17 cellular contexts compared by ENCODE assay signal in the genomic region with DNA sequence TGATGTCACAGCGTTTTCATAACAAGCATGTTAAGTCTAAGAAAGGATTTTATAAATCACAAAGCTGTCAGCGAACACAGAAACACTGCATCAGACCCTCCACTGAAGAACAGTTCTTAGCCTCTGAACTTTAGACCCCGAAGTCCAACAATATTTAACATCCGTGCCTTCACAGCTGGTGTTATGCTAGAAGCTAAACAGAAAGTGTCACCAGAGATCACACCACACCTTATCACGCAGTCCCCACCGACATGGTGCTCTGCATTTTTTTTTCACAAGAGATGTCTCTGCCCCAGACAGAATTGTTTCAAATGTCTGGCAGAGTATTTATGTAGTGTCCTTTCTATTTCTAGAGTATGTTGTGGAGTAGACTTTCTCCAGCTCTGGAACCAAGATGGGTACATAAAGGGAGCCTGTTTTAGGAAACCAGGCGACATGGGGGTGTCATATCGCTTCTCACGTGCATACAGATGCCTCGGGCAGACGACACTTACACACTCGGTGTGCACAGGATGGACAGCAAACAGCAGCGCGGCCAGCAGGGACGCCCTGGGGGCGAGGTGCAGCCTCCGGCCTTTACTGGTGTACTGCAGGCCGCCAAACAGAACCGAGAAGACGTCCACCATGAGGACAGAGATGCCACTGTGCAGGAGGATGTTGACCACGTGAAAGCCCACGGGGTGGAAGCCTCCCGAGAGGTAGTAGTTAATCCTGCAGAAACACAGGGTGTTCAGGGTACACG. TPM values are rescaled to one million over a fixed set of nuclear protein-coding genes. Genes with fewer than 3 reads are reported as not detected.
DNase-seq lines count a peak whose midpoint lies in the region; ATAC-seq and TF ChIP-seq lines count a peak whose summit lies in the region.
"Had no signal": no experiment of that assay in that cellular context is flagged by ENCODE, and none has a peak within 500 bp of the region (broad histone marks: within the 10 kb centered on the region; RNA-seq: fewer than 3 reads in every experiment).

No MANE protein-coding gene starts in this region.

- H3K4me3 Mint-ChIP-seq in activated T-cell treated with anti-CD3 and anti-CD28 coated beads, Interleukin-2, amount 50 U/mL, for 72 hours = no peak overlapping the region
- H3K4me3 Mint-ChIP-seq in activated T-cell treated with anti-CD3 and anti-CD28 coated beads, Interleukin-2, amount 50 U/mL, for 4 hours = no peak overlapping the region
- H3K4me3 Mint-ChIP-seq in natural killer cell treated with Interleukin-12 subunit alpha and Interleukin-12 subunit beta and Interleukin-15 and Interleukin-18, amount 100 ng/mL, for 72 hours = peak overlapping the region; percentile 62
- H3K4me3 Mint-ChIP-seq in activated T-helper 17 cell treated with anti-CD3 and anti-CD28 coated beads, Interleukin-2, amount 50 U/mL, for 72 hours = no peak overlapping the region
- H3K4me3 Mint-ChIP-seq: B cell, CD14-positive monocyte had no signal

- intact Hi-C loops in dorsolateral prefrontal cortex (cut with DNase I) = no loop called here

- peaks cover 1 to 15% of the 10 kb centered on the region in 2 donors for H3K36me3 Mint-ChIP-seq in activated T-cell treated with anti-CD3 and anti-CD28 coated beads, Interleukin-2, amount 50 U/mL, for 72 hours (ENCODE audit: insufficient read depth in 2 of 2)
- H3K36me3 Mint-ChIP-seq in activated T-cell treated with anti-CD3 and anti-CD28 coated beads, Interleukin-2, amount 50 U/mL, for 4 hours (ENCODE audit: insufficient read depth) = peaks cover 37% of the 10 kb centered on the region
- H3K36me3 Mint-ChIP-seq in natural killer cell treated with Interleukin-12 subunit alpha and Interleukin-12 subunit beta and Interleukin-15 and Interleukin-18, amount 100 ng/mL, for 72 hours = peaks cover 25% of the 10 kb centered on the region
- peaks cover 90% of the 10 kb centered on the region for H3K36me3 Mint-ChIP-seq in activated T-helper 17 cell treated with anti-CD3 and anti-CD28 coated beads, Interleukin-2, amount 50 U/mL, for 72 hours (ENCODE audit: low read depth)

- no peaks in the 10 kb centered on the region for H3K27me3 Mint-ChIP-seq in activated T-cell treated with anti-CD3 and anti-CD28 coated beads, Interleukin-2, amount 50 U/mL, for 72 hours (ENCODE audit: low read depth)
- H3K27me3 Mint-ChIP-seq in activated T-cell treated with anti-CD3 and anti-CD28 coated beads, Interleukin-2, amount 50 U/mL, for 4 hours (ENCODE audit: low read depth) = no peaks in the 10 kb centered on the region
- H3K27me3 Mint-ChIP-seq in natural killer cell treated with Interleukin-12 subunit alpha and Interleukin-12 subunit beta and Interleukin-15 and Interleukin-18, amount 100 ng/mL, for 72 hours = no peaks in the 10 kb centered on the region
- no peaks in the 10 kb centered on the region for H3K27me3 Mint-ChIP-seq in activated T-helper 17 cell treated with anti-CD3 and anti-CD28 coated beads, Interleukin-2, amount 50 U/mL, for 72 hours
- H3K27me3 Mint-ChIP-seq: B cell had no signal

- H3K27ac ChIP-seq in dorsolateral prefrontal cortex = peak overlapping the region in 56 of 59 donors; percentile 15 to 100 (median 96)
- H3K27ac ChIP-seq: Peyer's patch had no signal

- no peaks in the 10 kb centered on the region for H3K9me3 Mint-ChIP-seq in activated T-cell treated with anti-CD3 and anti-CD28 coated beads, Interleukin-2, amount 50 U/mL, for 72 hours
- H3K9me3 Mint-ChIP-seq in activated T-cell treated with anti-CD3 and anti-CD28 coated beads, Interleukin-2, amount 50 U/mL, for 4 hours = no peaks in the 10 kb centered on the region
- no peaks in the 10 kb centered on the region for H3K9me3 Mint-ChIP-seq in natural killer cell treated with Interleukin-12 subunit alpha and Interleukin-12 subunit beta and Interleukin-15 and Interleukin-18, amount 100 ng/mL, for 72 hours
- no peaks in the 10 kb centered on the region for H3K9me3 Mint-ChIP-seq in activated T-helper 17 cell treated with anti-CD3 and anti-CD28 coated beads, Interleukin-2, amount 50 U/mL, for 72 hours
- H3K9me3 Mint-ChIP-seq: CD14-positive monocyte had no signal

- no peak overlapping the region for H3K4me3 ChIP-seq in dorsolateral prefrontal cortex
- H3K4me3 ChIP-seq: Peyer's patch had no signal

- no peaks in the 10 kb centered on the region for H3K27me3 ChIP-seq in dorsolateral prefrontal cortex
- H3K27me3 ChIP-seq: Peyer's patch had no signal

- no peak for DNase-seq in activated T-cell treated with anti-CD3 and anti-CD28 coated beads, Interleukin-2, amount 50 U/mL, for 72 hours
- no peak for DNase-seq in activated T-cell treated with anti-CD3 and anti-CD28 coated beads, Interleukin-2, amount 50 U/mL, for 4 hours
- DNase-seq in dorsolateral prefrontal cortex (no peak), SKM-1 treated with dmso at 0.1 percent for 144 hours (lab: John Stamatoyannopoulos, UW; ENCODE audit: unreplicated experiment) (no peak)
- no peak for DNase-seq in natural killer cell treated with Interleukin-12 subunit alpha and Interleukin-12 subunit beta and Interleukin-15 and Interleukin-18, amount 100 ng/mL, for 72 hours (ENCODE audit: low spot score)
- DNase-seq: Kasumi-1, NCI-H1417, NCI-H1694 treated with DMSO at 0.1 percent for 48 hours, NCI-H2081 treated with DMSO at 0.1 percent for 48 hours, NCI-H2171 treated with DMSO at 0.1 percent for 48 hours, NCI-H446, NCI-H526, Peyer's patch had no signal

- no peak for ATAC-seq in activated T-cell treated with anti-CD3 and anti-CD28 coated beads, Interleukin-2, amount 50 U/mL, for 72 hours (replicated peaks in 1 of 2)
- no peak for ATAC-seq in activated T-cell treated with anti-CD3 and anti-CD28 coated beads, Interleukin-2, amount 50 U/mL, for 4 hours
- no peak for ATAC-seq in natural killer cell treated with Interleukin-12 subunit alpha and Interleukin-12 subunit beta and Interleukin-15 and Interleukin-18, amount 100 ng/mL, for 72 hours
- ATAC-seq in activated T-helper 17 cell treated with anti-CD3 and anti-CD28 coated beads, Interleukin-2, amount 50 U/mL, for 72 hours (replicated peaks) = no peak
- ATAC-seq in HG03432 (IDR thresholded peaks at IDR 0.05; ENCODE audit: unreplicated experiment) = no peak

- peak overlapping the region; percentile 33 for H3K27ac Mint-ChIP-seq in activated T-cell treated with anti-CD3 and anti-CD28 coated beads, Interleukin-2, amount 50 U/mL, for 72 hours
- peak overlapping the region in 1 of 2 donors; percentile 26 for H3K27ac Mint-ChIP-seq in natural killer cell treated with Interleukin-12 subunit alpha and Interleukin-12 subunit beta and Interleukin-15 and Interleukin-18, amount 100 ng/mL, for 72 hours
- H3K27ac Mint-ChIP-seq in activated T-helper 17 cell treated with anti-CD3 and anti-CD28 coated beads, Interleukin-2, amount 50 U/mL, for 72 hours = no peak overlapping the region
- H3K27ac Mint-ChIP-seq: B cell, CD14-positive monocyte had no signal

- TF ChIP-seq CTCF in dorsolateral prefrontal cortex (IDR thresholded peaks at IDR 0.05 in 54 of 56, conservative IDR thresholded peaks at IDR 0.05 in 2 of 56; ENCODE audit: low read depth in 1 of 56, partially characterized antibody in 56 of 56) = no peak

- H3K4me1 Mint-ChIP-seq in activated T-cell treated with anti-CD3 and anti-CD28 coated beads, Interleukin-2, amount 50 U/mL, for 72 hours (ENCODE audit: low read depth) = peaks cover 9% of the 10 kb centered on the region
- H3K4me1 Mint-ChIP-seq in activated T-cell treated with anti-CD3 and anti-CD28 coated beads, Interleukin-2, amount 50 U/mL, for 4 hours (ENCODE audit: low read depth) = peaks cover 20% of the 10 kb centered on the region
- peaks cover 39 to 42% of the 10 kb centered on the region in 2 donors for H3K4me1 Mint-ChIP-seq in natural killer cell treated with Interleukin-12 subunit alpha and Interleukin-12 subunit beta and Interleukin-15 and Interleukin-18, amount 100 ng/mL, for 72 hours (ENCODE audit: low read depth in 2 of 2)
- peaks cover 8% of the 10 kb centered on the region for H3K4me1 Mint-ChIP-seq in activated T-helper 17 cell treated with anti-CD3 and anti-CD28 coated beads, Interleukin-2, amount 50 U/mL, for 72 hours
- H3K4me1 Mint-ChIP-seq: CD14-positive monocyte had no signal

RNA-seq across cellular contexts. Expression of a gene that starts 12.0 kb away (rescaled TPM):
- total RNA-seq in activated T-cell treated with anti-CD3 and anti-CD28 coated beads, Interleukin-2, amount 50 U/mL, for 72 hours = 10 to 100 TPM; 16.1 to 18.1 TPM
- total RNA-seq in activated T-cell treated with anti-CD3 and anti-CD28 coated beads, Interleukin-2, amount 50 U/mL, for 4 hours = 10 to 100 TPM in 2 of 3 donors, 1 to 10 TPM in 1; 8.6 to 13.8 (median 11.7) TPM
- total RNA-seq in dorsolateral prefrontal cortex = 100 to 1,000 TPM in 4 of 120 experiments, 10 to 100 TPM in 116; 15.7 to 223 (median 42.8) TPM
- total RNA-seq in natural killer cell treated with Interleukin-12 subunit alpha and Interleukin-12 subunit beta and Interleukin-15 and Interleukin-18, amount 100 ng/mL, for 72 hours = 10 to 100 TPM in 1 of 2 donors, 1 to 10 TPM in 1; 9.8 to 19.7 TPM
- total RNA-seq in activated T-helper 17 cell treated with anti-CD3 and anti-CD28 coated beads, Interleukin-2, amount 50 U/mL, for 72 hours = 10 to 100 TPM; 11.5 to 14.0 TPM
